8 cellular contexts compared by ENCODE assay signal in the genomic region with DNA sequence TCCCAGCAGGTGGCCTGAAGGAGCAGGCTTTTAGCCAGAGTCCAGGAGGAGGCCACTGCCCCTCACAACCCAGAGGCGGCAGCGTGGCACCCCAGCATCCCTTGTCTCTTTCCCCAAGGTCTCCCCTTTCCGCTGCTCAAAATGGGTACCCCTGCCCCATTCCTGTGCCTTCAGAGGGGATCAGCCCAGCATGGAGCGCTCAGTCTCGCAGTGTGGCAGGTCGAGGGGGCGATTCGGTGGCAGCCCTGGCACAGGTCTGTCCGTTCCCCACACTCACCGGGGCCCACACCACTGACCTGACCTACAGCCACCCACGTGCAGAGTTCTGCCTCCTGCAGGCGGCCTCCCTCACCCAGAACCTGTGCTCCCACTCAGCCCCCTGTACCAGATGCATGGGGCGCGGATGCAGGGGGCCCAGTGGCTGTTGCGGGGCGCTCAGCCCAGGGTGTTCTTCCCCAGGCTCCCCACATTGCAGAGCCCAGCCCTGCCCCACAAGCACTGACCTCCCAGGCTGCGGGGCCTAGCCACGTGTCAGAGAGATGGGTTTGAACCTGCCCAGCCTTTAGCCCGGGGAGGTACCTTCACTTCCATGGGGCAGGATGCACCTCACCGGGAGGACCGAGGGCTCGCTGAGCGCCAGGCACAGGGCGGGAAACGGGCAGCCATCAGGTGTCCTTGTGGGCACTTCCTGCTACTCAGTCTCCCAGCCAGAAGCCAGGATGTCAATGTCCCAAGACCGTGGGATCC. TPM values are rescaled to one million over a fixed set of nuclear protein-coding genes. Genes with fewer than 3 reads are reported as not detected.
DNase-seq lines count a peak whose midpoint lies in the region; ATAC-seq, FAIRE-seq and TF ChIP-seq lines count a peak whose summit lies in the region.

No MANE protein-coding gene starts in this region.

- no peak overlapping the region for H2AFZ ChIP-seq in ACC112 (ENCODE audit: low read length, unreplicated experiment)

- H3K27ac ChIP-seq in ACC112 (ENCODE audit: low read depth, low read length), result peak overlapping the region; percentile 68

- H3K4me3 ChIP-seq in ACC112 (ENCODE audit: low read depth, low read length), result no peak overlapping the region
- H3K4me3 ChIP-seq in bronchial epithelial cell (ENCODE audit: low read depth, low read length), result no peak overlapping the region
- no peak overlapping the region for H3K4me3 ChIP-seq in MG63

- H3K4me3 Mint-ChIP-seq in mesothelial cell of epicardium, result no peak overlapping the region

- H3K36me3 ChIP-seq in ACC112 (ENCODE audit: insufficient read depth, low read length) (peaks cover 8% of the 10 kb centered on the region; the same call in 1 of the 2 replicates), bronchial epithelial cell (ENCODE audit: control insufficient read depth, insufficient read depth, low read length) (peaks cover 5% of the 10 kb centered on the region), MG63 (peaks cover 17% of the 10 kb centered on the region)

- FAIRE-seq in bronchial epithelial cell (lab: Jason Lieb, UNC), result no peak

- no peaks in the 10 kb centered on the region for H3K4me1 ChIP-seq in ACC112 (ENCODE audit: control insufficient read depth, insufficient read depth, low read length, unreplicated experiment)

- peaks cover 10% of the 10 kb centered on the region for H3K36me3 Mint-ChIP-seq in mesothelial cell of epicardium

- H3K27me3 Mint-ChIP-seq in mesothelial cell of epicardium (ENCODE audit: low read depth), result no peaks in the 10 kb centered on the region

- DNase-seq in HPDE6-E6E7 (ENCODE audit: extremely low spot score) (peak; percentile 67), bronchial epithelial cell (ENCODE audit: low read depth) (peak; percentile 63), mesothelial cell of epicardium (ENCODE audit: low spot score in 2 of 2, unreplicated experiment in 2 of 2) (peak in 1 of 2 experiments; percentile 39), cerebellar nuclear complex (lab: John Stamatoyannopoulos, UW) (no peak), MG63 (no peak), NCI-H2029 (lab: John Stamatoyannopoulos, UW) (no peak)

- TF ChIP-seq CTCF in bronchial epithelial cell (IDR thresholded peaks at IDR 0.05; ENCODE audit: insufficient read depth, low read length, severe bottlenecking), result peak; percentile 71
- TF ChIP-seq CTCF in mesothelial cell of epicardium (IDR thresholded peaks at IDR 0.05; ENCODE audit: unreplicated experiment), result peak; percentile 34

- ATAC-seq in GM21515 (IDR thresholded peaks at IDR 0.05; ENCODE audit: unreplicated experiment), result no peak

- H3K27ac Mint-ChIP-seq in mesothelial cell of epicardium, result peak overlapping the region; percentile 21

- no peaks in the 10 kb centered on the region for H3K9me3 ChIP-seq in MG63

- H3K9me3 Mint-ChIP-seq in mesothelial cell of epicardium, result no peaks in the 10 kb centered on the region

- H3K27me3 ChIP-seq in ACC112 (ENCODE audit: insufficient read depth, low read length) (no peaks in the 10 kb centered on the region), bronchial epithelial cell (ENCODE audit: control insufficient read depth, insufficient read depth, low read length) (no peaks in the 10 kb centered on the region), MG63 (no peaks in the 10 kb centered on the region)

- no peaks in the 10 kb centered on the region for H3K79me2 ChIP-seq in ACC112 (ENCODE audit: control insufficient read depth, insufficient read depth, low read length, unreplicated experiment)

- H3K4me1 Mint-ChIP-seq in mesothelial cell of epicardium, result peaks cover 10% of the 10 kb centered on the region

RNA-seq across cellular contexts. Expression of gene DSTN, which starts 41.8 kb away (rescaled TPM):
- total RNA-seq in bronchial epithelial cell (149 and 200 TPM in 2 replicates), mesothelial cell of epicardium (192 to 199 TPM (median 193 TPM) in 3 replicates)
- 310 and 627 TPM in 2 replicates for total RNA-seq in MG63 (2014; rRNA removed; shearing (Covaris generic); ENCODE audit: low replicate concordance)

Comparison
In these comparisons a context has a peak if more than half of its experiments do, and no peak if none do; other contexts are left out.
1. DNase-seq: peak in HPDE6-E6E7 (single experiment) and bronchial epithelial cell (single experiment); none in cerebellar nuclear complex (0 of 2), MG63 (single experiment) and NCI-H2029 (single experiment).